Comparison of ENCODE assay signal across 27 cellular contexts in the genomic region with DNA sequence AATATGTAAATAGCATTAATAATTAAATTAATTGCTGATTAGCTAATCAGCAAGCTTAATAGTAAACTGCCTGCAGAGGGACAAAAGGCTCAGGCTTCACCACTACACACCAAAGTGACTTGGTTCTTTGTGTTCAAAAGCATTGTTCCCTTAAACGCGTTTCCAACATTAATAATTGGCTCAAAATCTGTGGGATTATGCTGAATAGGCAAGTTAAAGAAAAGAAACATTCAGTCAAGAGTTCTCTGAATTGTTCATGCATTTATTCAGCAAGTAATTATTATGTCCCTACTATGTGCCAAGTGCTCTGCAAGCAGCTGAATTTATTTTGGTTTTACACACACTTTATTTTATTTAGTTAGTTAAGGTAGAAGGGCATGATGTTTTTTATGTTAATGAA.
"Had no signal": no experiment of that assay in that cellular context is flagged by ENCODE, and none has a peak within 500 bp of the region (broad histone marks: within the 10 kb centered on the region; RNA-seq: fewer than 3 reads in every experiment).

No MANE protein-coding gene starts in this region.

- H3K4me2 ChIP-seq: smooth muscle cell had no signal

- H3K27me3 ChIP-seq: neutrophil, spleen, suprapubic skin, testis, tibial artery, transverse colon, upper lobe of right lung, uterus had no signal

- H3K36me3 ChIP-seq: neutrophil, pancreas, prostate gland, spleen, suprapubic skin, tibial artery, transverse colon, upper lobe of right lung, uterus had no signal

- H3K4me3 ChIP-seq: pancreas, prostate gland, skin epidermis, smooth muscle cell, spleen, suprapubic skin, testis, tibial artery, transverse colon, upper lobe of right lung, uterus had no signal

- H3K27ac ChIP-seq: neutrophil, pancreas, prostate gland, skin epidermis, spleen, suprapubic skin, testis, tibial artery, transverse colon, upper lobe of right lung, uterus had no signal

- ATAC-seq: naive thymus-derived CD4-positive, alpha-beta T cell; natural killer cell; pancreas; right cardiac atrium; sciatic nerve; stimulated activated memory B cell treated with anti-CD40 and anti-IgM and Interleukin-4, amounts not matched to agents 10 μg/mL and 1 μg/mL and 100 μg/mL, for 72 hours; stimulated activated naive CD8-positive, alpha-beta T cell treated with anti-CD3 and anti-CD28 coated beads, Interleukin-15, amount 100 ng/mL, for 72 hours; stimulated activated naive CD8-positive, alpha-beta T cell treated with anti-CD3 and anti-CD28 coated beads, Interleukin-15, Interleukin-2, amounts not matched to agents 100 U/mL and 50 U/mL, for 24 hours; upper lobe of right lung had no signal

- H3K9me3 ChIP-seq: neutrophil, pancreas, prostate gland, spleen, suprapubic skin, testis, transverse colon, upper lobe of right lung, uterus had no signal

- FAIRE-seq: pancreas had no signal

- DNase-seq: naive thymus-derived CD4-positive, alpha-beta T cell; natural killer cell; nucleus accumbens; pancreas; right cardiac atrium; spleen; stimulated activated CD4-positive, alpha-beta T cell treated with anti-CD3 and anti-CD28 coated beads, Interleukin-12 subunit alpha, Interleukin-12 subunit beta, amount 100 ng/mL, for 4 hours; stimulated activated CD4-positive, alpha-beta T cell treated with anti-CD3 and anti-CD28 coated beads, Interleukin-1b, Interleukin-23, amount 100 ng/mL, for 48 hours; stimulated activated CD4-positive, alpha-beta T cell treated with anti-CD3 and anti-CD28 coated beads, Interleukin-4, amount 100 ng/mL, for 1 hour; stimulated activated CD4-positive, alpha-beta T cell treated with anti-CD3 and anti-CD28 coated beads, Interleukin-4, amount 100 ng/mL, for 4 hours; stimulated activated CD8-positive, alpha-beta memory T cell treated with anti-CD3 and anti-CD28 coated beads, Interleukin-4, amount 100 ng/mL, for 48 hours; stimulated activated naive CD4-positive, alpha-beta T cell; stimulated activated naive CD8-positive, alpha-beta T cell treated with anti-CD3 and anti-CD28 coated beads, Interleukin-15, amount 100 ng/mL, for 72 hours; stimulated activated naive CD8-positive, alpha-beta T cell treated with anti-CD3 and anti-CD28 coated beads, Interleukin-15, Interleukin-2, amounts not matched to agents 100 U/mL and 50 U/mL, for 24 hours; substantia nigra; testis; tibial artery; transverse colon; upper lobe of right lung; uterus had no signal

- H3K4me1 ChIP-seq: pancreas, prostate gland, spleen, suprapubic skin, testis, tibial artery, transverse colon, upper lobe of right lung, uterus had no signal
